1 cellular context compared by ENCODE assay signal in the genomic region with DNA sequence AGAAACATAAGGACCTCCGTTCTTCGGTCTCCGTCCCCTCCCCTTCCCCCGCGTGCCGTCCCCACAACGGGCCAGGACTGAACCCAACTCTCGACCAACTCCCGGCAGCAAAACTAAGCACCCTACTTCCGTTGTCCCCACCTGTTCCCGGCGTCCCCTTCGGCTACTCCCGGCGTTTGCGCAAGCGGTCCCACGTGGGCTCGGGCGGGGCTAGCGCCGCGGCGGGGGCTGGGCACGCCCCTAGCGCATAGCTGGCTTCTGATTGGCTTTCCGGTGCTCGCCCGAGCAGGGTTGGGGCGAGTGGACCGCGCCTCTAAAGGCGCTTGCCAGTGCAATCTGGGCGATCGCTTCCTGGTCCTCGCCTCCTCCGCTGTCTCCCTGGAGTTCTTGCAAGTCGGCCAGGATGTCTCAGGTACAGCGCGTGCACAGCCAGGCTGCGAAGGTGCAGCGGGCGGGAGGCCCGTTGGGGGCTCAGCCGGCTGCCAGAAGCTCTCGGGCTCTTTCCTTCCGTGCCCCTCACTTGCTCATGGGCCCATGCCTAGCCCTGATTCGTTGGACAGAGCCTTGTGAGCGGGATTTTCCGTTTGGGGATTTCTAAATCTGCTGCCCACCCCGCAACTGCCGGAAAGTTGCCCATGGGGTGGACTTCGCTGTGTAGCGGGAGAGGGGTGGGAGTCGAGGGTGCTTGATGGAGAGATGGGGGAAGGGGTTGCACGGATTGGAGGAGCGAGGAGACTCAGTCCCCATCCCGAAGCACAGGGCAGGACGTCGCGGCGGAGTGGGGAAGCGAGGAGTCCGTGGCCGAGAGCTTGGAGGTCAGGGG.
A peak's percentile ranks its signal among the peaks of the same experiment; 100 is the strongest.
TF ChIP-seq lines count a peak whose summit lies in the region.

TSS of gene C2orf76 (minus strand) at position 186 of the 823 bp plus-strand sequence. CDS start 26,875 bp downstream, outside the sequence.
TSS of gene DBI (plus strand) at position 329 of the 823 bp plus-strand sequence. CDS start at position 404, 75 bp downstream.

TF ChIP-seq in HEK293, 187 proteins besides CTCF, POLR2A, EP300 and RAD21 (continued from another document and continues in another):
- TF ChIP-seq, protein P1, sequence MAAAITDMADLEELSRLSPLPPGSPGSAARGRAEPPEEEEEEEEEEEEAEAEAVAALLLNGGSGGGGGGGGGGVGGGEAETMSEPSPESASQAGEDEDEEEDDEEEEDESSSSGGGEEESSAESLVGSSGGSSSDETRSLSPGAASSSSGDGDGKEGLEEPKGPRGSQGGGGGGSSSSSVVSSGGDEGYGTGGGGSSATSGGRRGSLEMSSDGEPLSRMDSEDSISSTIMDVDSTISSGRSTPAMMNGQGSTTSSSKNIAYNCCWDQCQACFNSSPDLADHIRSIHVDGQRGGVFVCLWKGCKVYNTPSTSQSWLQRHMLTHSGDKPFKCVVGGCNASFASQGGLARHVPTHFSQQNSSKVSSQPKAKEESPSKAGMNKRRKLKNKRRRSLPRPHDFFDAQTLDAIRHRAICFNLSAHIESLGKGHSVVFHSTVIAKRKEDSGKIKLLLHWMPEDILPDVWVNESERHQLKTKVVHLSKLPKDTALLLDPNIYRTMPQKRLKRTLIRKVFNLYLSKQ (tag by site-specific recombination; IDR thresholded peaks at IDR 0.05; ENCODE audit: borderline replicate concordance): no peak
- peak; percentile 72 for TF ChIP-seq SP3 (tag by site-specific recombination; IDR thresholded peaks at IDR 0.05)
- TF ChIP-seq ZNF433 (tag by site-specific recombination; IDR thresholded peaks at IDR 0.05; ENCODE audit: low read depth): no peak
- TF ChIP-seq ZNF76 (tag by site-specific recombination; IDR thresholded peaks at IDR 0.05; ENCODE audit: borderline replicate concordance, low read depth): peak; percentile 91
- TF ChIP-seq ZNF626 (tag by site-specific recombination; IDR thresholded peaks at IDR 0.05): no peak
- TF ChIP-seq, protein P2, sequence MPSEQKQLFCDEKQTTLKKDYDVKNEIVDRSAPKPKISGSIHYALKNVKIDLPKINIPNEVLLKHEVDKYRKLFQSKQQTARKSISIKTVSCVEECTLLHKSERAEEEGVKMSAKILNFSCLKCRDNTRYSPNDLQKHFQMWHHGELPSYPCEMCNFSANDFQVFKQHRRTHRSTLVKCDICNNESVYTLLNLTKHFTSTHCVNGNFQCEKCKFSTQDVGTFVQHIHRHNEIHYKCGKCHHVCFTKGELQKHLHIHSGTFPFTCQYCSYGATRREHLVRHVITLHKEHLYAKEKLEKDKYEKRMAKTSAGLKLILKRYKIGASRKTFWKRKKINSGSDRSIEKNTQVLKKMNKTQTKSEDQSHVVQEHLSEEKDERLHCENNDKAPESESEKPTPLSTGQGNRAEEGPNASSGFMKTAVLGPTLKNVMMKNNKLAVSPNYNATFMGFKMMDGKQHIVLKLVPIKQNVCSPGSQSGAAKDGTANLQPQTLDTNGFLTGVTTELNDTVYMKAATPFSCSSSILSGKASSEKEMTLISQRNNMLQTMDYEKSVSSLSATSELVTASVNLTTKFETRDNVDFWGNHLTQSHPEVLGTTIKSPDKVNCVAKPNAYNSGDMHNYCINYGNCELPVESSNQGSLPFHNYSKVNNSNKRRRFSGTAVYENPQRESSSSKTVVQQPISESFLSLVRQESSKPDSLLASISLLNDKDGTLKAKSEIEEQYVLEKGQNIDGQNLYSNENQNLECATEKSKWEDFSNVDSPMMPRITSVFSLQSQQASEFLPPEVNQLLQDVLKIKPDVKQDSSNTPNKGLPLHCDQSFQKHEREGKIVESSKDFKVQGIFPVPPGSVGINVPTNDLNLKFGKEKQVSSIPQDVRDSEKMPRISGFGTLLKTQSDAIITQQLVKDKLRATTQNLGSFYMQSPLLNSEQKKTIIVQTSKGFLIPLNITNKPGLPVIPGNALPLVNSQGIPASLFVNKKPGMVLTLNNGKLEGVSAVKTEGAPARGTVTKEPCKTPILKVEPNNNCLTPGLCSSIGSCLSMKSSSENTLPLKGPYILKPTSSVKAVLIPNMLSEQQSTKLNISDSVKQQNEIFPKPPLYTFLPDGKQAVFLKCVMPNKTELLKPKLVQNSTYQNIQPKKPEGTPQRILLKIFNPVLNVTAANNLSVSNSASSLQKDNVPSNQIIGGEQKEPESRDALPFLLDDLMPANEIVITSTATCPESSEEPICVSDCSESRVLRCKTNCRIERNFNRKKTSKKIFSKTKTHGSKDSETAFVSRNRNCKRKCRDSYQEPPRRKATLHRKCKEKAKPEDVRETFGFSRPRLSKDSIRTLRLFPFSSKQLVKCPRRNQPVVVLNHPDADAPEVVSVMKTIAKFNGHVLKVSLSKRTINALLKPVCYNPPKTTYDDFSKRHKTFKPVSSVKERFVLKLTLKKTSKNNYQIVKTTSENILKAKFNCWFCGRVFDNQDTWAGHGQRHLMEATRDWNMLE (tag by site-specific recombination; conservative IDR thresholded peaks at IDR 0.05; ENCODE audit: low read depth): 0 out of 2 replicates have a peak, but pooled peaks have one; percentile 34
- TF ChIP-seq ZNF658 (tag by site-specific recombination; IDR thresholded peaks at IDR 0.05): no peak
- TF ChIP-seq, protein P3, sequence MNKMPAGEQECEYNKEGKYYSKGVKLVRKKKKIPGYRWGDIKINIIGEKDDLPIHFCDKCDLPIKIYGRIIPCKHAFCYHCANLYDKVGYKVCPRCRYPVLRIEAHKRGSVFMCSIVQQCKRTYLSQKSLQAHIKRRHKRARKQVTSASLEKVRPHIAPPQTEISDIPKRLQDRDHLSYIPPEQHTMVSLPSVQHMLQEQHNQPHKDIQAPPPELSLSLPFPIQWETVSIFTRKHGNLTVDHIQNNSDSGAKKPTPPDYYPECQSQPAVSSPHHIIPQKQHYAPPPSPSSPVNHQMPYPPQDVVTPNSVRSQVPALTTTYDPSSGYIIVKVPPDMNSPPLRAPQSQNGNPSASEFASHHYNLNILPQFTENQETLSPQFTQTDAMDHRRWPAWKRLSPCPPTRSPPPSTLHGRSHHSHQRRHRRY (tag by site-specific recombination; IDR thresholded peaks at IDR 0.05): no peak
- no peak for TF ChIP-seq ZNF292 (tag by site-specific recombination; IDR thresholded peaks at IDR 0.05; ENCODE audit: borderline replicate concordance, low read depth)
- TF ChIP-seq ZNF639 (tag by site-specific recombination; IDR thresholded peaks at IDR 0.05): no peak
- TF ChIP-seq KLF16 (tag by site-specific recombination; IDR thresholded peaks at IDR 0.05): peak; percentile 65
- TF ChIP-seq, protein P4, sequence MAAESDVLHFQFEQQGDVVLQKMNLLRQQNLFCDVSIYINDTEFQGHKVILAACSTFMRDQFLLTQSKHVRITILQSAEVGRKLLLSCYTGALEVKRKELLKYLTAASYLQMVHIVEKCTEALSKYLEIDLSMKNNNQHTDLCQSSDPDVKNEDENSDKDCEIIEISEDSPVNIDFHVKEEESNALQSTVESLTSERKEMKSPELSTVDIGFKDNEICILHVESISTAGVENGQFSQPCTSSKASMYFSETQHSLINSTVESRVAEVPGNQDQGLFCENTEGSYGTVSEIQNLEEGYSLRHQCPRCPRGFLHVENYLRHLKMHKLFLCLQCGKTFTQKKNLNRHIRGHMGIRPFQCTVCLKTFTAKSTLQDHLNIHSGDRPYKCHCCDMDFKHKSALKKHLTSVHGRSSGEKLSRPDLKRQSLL (tag by site-specific recombination; IDR thresholded peaks at IDR 0.05): no peak
- TF ChIP-seq TCF7L2 (IDR thresholded peaks at IDR 0.05; ENCODE audit: borderline replicate concordance, low read depth, low read length): no peak
- TF ChIP-seq, protein P5, sequence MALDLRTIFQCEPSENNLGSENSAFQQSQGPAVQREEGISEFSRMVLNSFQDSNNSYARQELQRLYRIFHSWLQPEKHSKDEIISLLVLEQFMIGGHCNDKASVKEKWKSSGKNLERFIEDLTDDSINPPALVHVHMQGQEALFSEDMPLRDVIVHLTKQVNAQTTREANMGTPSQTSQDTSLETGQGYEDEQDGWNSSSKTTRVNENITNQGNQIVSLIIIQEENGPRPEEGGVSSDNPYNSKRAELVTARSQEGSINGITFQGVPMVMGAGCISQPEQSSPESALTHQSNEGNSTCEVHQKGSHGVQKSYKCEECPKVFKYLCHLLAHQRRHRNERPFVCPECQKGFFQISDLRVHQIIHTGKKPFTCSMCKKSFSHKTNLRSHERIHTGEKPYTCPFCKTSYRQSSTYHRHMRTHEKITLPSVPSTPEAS (tag by site-specific recombination; IDR thresholded peaks at IDR 0.05): no peak
- TF ChIP-seq ZNF214 (tag by site-specific recombination; IDR thresholded peaks at IDR 0.05; ENCODE audit: borderline replicate concordance): no peak
- no peak for TF ChIP-seq ZBTB7A (tag by site-specific recombination; IDR thresholded peaks at IDR 0.05; ENCODE audit: low read depth)
- 0 out of 2 replicates have a peak, but pooled peaks have one; percentile 15 for TF ChIP-seq ZNF610 (tag by site-specific recombination; IDR thresholded peaks at IDR 0.05; ENCODE audit: borderline replicate concordance)
- peak; percentile 64 for TF ChIP-seq ZNF335 (tag by site-specific recombination; conservative IDR thresholded peaks at IDR 0.05)
- TF ChIP-seq, protein P6, sequence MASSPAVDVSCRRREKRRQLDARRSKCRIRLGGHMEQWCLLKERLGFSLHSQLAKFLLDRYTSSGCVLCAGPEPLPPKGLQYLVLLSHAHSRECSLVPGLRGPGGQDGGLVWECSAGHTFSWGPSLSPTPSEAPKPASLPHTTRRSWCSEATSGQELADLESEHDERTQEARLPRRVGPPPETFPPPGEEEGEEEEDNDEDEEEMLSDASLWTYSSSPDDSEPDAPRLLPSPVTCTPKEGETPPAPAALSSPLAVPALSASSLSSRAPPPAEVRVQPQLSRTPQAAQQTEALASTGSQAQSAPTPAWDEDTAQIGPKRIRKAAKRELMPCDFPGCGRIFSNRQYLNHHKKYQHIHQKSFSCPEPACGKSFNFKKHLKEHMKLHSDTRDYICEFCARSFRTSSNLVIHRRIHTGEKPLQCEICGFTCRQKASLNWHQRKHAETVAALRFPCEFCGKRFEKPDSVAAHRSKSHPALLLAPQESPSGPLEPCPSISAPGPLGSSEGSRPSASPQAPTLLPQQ (tag by site-specific recombination; IDR thresholded peaks at IDR 0.05): peak; percentile 43; the same call in 1 of the 2 replicates
- TF ChIP-seq ZNF140 (tag by site-specific recombination; IDR thresholded peaks at IDR 0.05): no peak
- no peak for TF ChIP-seq ZNF157 (tag by site-specific recombination; IDR thresholded peaks at IDR 0.05)
- TF ChIP-seq, protein P7, sequence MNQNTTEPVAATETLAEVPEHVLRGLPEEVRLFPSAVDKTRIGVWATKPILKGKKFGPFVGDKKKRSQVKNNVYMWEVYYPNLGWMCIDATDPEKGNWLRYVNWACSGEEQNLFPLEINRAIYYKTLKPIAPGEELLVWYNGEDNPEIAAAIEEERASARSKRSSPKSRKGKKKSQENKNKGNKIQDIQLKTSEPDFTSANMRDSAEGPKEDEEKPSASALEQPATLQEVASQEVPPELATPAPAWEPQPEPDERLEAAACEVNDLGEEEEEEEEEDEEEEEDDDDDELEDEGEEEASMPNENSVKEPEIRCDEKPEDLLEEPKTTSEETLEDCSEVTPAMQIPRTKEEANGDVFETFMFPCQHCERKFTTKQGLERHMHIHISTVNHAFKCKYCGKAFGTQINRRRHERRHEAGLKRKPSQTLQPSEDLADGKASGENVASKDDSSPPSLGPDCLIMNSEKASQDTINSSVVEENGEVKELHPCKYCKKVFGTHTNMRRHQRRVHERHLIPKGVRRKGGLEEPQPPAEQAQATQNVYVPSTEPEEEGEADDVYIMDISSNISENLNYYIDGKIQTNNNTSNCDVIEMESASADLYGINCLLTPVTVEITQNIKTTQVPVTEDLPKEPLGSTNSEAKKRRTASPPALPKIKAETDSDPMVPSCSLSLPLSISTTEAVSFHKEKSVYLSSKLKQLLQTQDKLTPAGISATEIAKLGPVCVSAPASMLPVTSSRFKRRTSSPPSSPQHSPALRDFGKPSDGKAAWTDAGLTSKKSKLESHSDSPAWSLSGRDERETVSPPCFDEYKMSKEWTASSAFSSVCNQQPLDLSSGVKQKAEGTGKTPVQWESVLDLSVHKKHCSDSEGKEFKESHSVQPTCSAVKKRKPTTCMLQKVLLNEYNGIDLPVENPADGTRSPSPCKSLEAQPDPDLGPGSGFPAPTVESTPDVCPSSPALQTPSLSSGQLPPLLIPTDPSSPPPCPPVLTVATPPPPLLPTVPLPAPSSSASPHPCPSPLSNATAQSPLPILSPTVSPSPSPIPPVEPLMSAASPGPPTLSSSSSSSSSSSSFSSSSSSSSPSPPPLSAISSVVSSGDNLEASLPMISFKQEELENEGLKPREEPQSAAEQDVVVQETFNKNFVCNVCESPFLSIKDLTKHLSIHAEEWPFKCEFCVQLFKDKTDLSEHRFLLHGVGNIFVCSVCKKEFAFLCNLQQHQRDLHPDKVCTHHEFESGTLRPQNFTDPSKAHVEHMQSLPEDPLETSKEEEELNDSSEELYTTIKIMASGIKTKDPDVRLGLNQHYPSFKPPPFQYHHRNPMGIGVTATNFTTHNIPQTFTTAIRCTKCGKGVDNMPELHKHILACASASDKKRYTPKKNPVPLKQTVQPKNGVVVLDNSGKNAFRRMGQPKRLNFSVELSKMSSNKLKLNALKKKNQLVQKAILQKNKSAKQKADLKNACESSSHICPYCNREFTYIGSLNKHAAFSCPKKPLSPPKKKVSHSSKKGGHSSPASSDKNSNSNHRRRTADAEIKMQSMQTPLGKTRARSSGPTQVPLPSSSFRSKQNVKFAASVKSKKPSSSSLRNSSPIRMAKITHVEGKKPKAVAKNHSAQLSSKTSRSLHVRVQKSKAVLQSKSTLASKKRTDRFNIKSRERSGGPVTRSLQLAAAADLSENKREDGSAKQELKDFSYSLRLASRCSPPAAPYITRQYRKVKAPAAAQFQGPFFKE (tag by site-specific recombination; IDR thresholded peaks at IDR 0.05; ENCODE audit: borderline replicate concordance): no peak
- no peak for TF ChIP-seq ZNF404 (tag by site-specific recombination; IDR thresholded peaks at IDR 0.05)
- TF ChIP-seq ZNF571 (tag by site-specific recombination; IDR thresholded peaks at IDR 0.05): no peak
- TF ChIP-seq ZNF266 (tag by site-specific recombination; IDR thresholded peaks at IDR 0.05; ENCODE audit: low read depth): no peak
- TF ChIP-seq ZNF513 (tag by site-specific recombination; IDR thresholded peaks at IDR 0.05): no peak
- TF ChIP-seq ZNF24 (tag by site-specific recombination; IDR thresholded peaks at IDR 0.05): no peak
- TF ChIP-seq ZEB2 (tag by site-specific recombination; IDR thresholded peaks at IDR 0.05): no peak
- no peak for TF ChIP-seq ZNF549 (tag by site-specific recombination; IDR thresholded peaks at IDR 0.05)
